In the genomic region with DNA sequence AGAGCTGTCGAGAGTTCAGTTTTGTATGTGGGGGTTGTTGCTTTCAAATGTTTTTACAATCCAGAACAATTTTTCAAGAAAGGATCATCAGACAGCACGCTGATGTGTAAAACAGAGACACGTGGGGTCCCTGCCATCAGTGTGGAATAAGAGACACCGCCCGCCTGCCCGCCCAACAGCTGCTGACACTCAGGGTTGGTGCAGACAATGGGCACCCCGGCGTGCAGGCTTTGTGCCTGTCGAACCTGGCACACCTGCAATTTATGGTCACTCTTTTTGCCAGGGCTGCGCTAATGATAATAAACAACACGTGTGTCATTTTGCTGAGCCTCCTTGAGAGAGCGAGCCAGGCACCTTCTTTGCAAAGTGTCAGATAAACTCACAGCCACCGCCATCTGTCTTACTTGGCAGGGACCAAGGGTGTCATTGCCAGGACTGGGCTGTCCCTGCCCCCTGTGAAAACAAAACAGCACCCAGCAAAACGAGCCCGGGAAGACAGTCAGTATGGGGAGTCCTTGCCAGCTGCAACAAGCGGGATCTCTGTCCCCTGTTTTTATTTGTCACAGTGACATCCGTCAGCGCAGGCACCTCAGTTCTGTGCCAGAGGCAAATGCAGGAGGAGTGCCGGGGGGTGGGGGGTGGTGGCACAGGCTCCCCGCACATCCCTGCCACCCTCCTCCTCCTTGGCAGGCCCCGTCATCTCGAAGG, we compare ENCODE assay signal across 13 cellular contexts.
A peak's percentile ranks its signal among the peaks of the same experiment; 100 is the strongest.
DNase-seq lines count a peak whose midpoint lies in the region; ATAC-seq and TF ChIP-seq lines count a peak whose summit lies in the region.
"Had no signal": no experiment of that assay in that cellular context is flagged by ENCODE, and none has a peak within 500 bp of the region (broad histone marks: within the 10 kb centered on the region; RNA-seq: fewer than 3 reads in every experiment).

No MANE protein-coding gene starts in this region.

- intact Hi-C loops in left lung (cut with DNase I): no loop called here

- H3K27me3 ChIP-seq in left lung (peaks cover 0 to 27% of the 10 kb centered on the region in 2 donors), hepatocyte (no peaks in the 10 kb centered on the region)
- H3K27me3 ChIP-seq: Peyer's patch had no signal

- H3K79me2 ChIP-seq in hepatocyte: no peaks in the 10 kb centered on the region

- H3K27ac ChIP-seq in left lung (no peak overlapping the region), hepatocyte (no peak overlapping the region)
- H3K27ac ChIP-seq: Peyer's patch had no signal

- no peaks in the 10 kb centered on the region for H3K4me1 ChIP-seq in left lung
- no peaks in the 10 kb centered on the region for H3K4me1 ChIP-seq in hepatocyte (ENCODE audit: insufficient read depth)
- H3K4me1 ChIP-seq: Peyer's patch had no signal

- H3K9me2 ChIP-seq in hepatocyte (replicated peaks; ENCODE audit: insufficient read depth): no peaks in the 10 kb centered on the region

- no peak overlapping the region for H3K4me3 ChIP-seq in left lung
- H3K4me3 ChIP-seq in hepatocyte: no peak overlapping the region
- H3K4me3 ChIP-seq: Peyer's patch had no signal

- no peaks in the 10 kb centered on the region for H3K9me3 ChIP-seq in left lung
- H3K9me3 ChIP-seq in hepatocyte (ENCODE audit: low read depth): no peaks in the 10 kb centered on the region
- H3K9me3 ChIP-seq: Peyer's patch had no signal

- no peak overlapping the region for H3K4me2 ChIP-seq in hepatocyte

- no peaks in the 10 kb centered on the region for H4K20me1 ChIP-seq in hepatocyte (ENCODE audit: insufficient read depth, poor library complexity, severe bottlenecking)

- H2AFZ ChIP-seq in hepatocyte: no peak overlapping the region

- H3K36me3 ChIP-seq in left lung (no peaks in the 10 kb centered on the region), hepatocyte (replicated peaks; ENCODE audit: insufficient read depth, low read depth) (no peaks in the 10 kb centered on the region)
- H3K36me3 ChIP-seq: Peyer's patch had no signal

- no peak for TF ChIP-seq CTCF in left lung (IDR thresholded peaks at IDR 0.05)
- TF ChIP-seq CTCF in hepatocyte (IDR thresholded peaks at IDR 0.05; ENCODE audit: poor library complexity): no peak

- 75% methylated on average over 22 of the region's 22 CpGs for WGBS in hepatocyte (ENCODE audit: low lambda C conversion rate, missing lambda C conversion rate)

- ATAC-seq in left lung (peak; percentile 35), GM21723 (IDR thresholded peaks at IDR 0.05; ENCODE audit: unreplicated experiment) (no peak)

- peak; percentile 99 for DNase-seq in COR-L47 (lab: John Stamatoyannopoulos, UW)
- DNase-seq in NCI-H1694 treated with DMSO at 0.1 percent for 48 hours (lab: John Stamatoyannopoulos, UW): peak; percentile 70
- DNase-seq in RPMI8226: peak; percentile 77
- peak; percentile 32 to 65 for DNase-seq in left lung
- DNase-seq in NCI-H1930 (lab: John Stamatoyannopoulos, UW): no peak
- DNase-seq in activated naive CD4-positive, alpha-beta T cell treated with anti-CD3 and anti-CD28 coated beads, Interleukin-2, amount 50 U/mL, for 16 hours: no peak
- DNase-seq in hepatocyte (ENCODE audit: low spot score): no peak
- DNase-seq: activated T-cell treated with anti-CD3 and anti-CD28 coated beads for 4 hours; HCEC 1CT; immature natural killer cell; Peyer's patch; stimulated activated CD4-positive, alpha-beta T cell treated with anti-CD3 and anti-CD28 coated beads, Interleukin-2, amount 100 ng/mL, for 48 hours had no signal

Comparison
In these comparisons a context has a peak if more than half of its experiments do, and no peak if none do; other contexts are left out.
1. DNase-seq: peak in COR-L47 (single experiment), NCI-H1694 treated with DMSO at 0.1 percent for 48 hours (single experiment), RPMI8226 (single experiment) and left lung (2 of 2); none in NCI-H1930 (0 of 2), activated naive CD4-positive, alpha-beta T cell treated with anti-CD3 and anti-CD28 coated beads, Interleukin-2, amount 50 U/mL, for 16 hours (single experiment) and hepatocyte (single experiment).